Comparison of ENCODE assay signal across 9 cellular contexts in genomic region chr10:118452098-118452497, GRCh38.
"Had no signal": no experiment of that assay in that cellular context is flagged by ENCODE, and none has a peak within 500 bp of the region (broad histone marks: within the 10 kb centered on the region; RNA-seq: fewer than 3 reads in every experiment).

No MANE protein-coding gene starts in this region.

- H3K27ac ChIP-seq: HL-60, KMS-11 had no signal

- H3K36me3 Mint-ChIP-seq: IgD-negative memory B cell had no signal

- H3K4me1 Mint-ChIP-seq: IgD-negative memory B cell had no signal

- H3K27ac Mint-ChIP-seq: IgD-negative memory B cell had no signal

- H3K4me3 Mint-ChIP-seq: IgD-negative memory B cell had no signal

- ATAC-seq: HepG2, K562 had no signal

- FAIRE-seq: HepG2, HTR-8/SVneo, K562 had no signal

- DNase-seq: IMR-90, KBM-7, KG1 had no signal

- H3K4me3 ChIP-seq: K562 had no signal
